Comparison of ENCODE assay signal across 24 cellular contexts in the genomic region with DNA sequence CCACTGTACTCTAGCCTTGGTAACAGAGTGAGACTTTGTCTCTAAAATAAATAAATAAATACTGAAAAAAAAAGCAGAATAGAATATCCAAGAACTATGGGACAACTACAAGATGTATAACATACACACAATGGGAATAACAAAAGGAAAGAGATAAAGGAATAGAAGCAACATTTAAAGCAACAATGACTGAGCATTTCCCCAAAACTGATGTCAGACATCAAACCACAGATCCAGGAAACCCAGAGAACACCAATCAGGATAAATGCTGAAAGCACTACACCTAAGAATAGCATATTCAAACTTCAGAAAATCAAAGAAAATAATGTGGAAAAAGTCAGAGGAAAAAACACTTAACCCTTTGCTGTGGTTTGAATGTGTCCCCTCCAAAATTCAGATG.
"Had no signal": no experiment of that assay in that cellular context is flagged by ENCODE, and none has a peak within 500 bp of the region (broad histone marks: within the 10 kb centered on the region; RNA-seq: fewer than 3 reads in every experiment).

No MANE protein-coding gene starts in this region.

- H3K27ac ChIP-seq: stomach, suprapubic skin, testis, thoracic aorta, thyroid gland, tibial artery, tibial nerve, transverse colon, upper lobe of left lung, upper lobe of right lung, uterus, vagina had no signal

- H3K4me3 ChIP-seq: stomach, suprapubic skin, testis, thoracic aorta, thyroid gland, tibial artery, tibial nerve, transverse colon, upper lobe of left lung, upper lobe of right lung, uterus, vagina had no signal

- DNase-seq: stimulated activated CD4-positive, alpha-beta T cell treated with anti-CD3 and anti-CD28 coated beads, Interleukin-2, amount 100 ng/mL, for 48 hours; stimulated activated CD4-positive, alpha-beta T cell treated with anti-CD3 and anti-CD28 coated beads, Interleukin-4, amount 100 ng/mL, for 1 hour; stimulated activated CD4-positive, alpha-beta T cell treated with anti-CD3 and anti-CD28 coated beads, Interleukin-4, amount 100 ng/mL, for 24 hours; stimulated activated CD4-positive, alpha-beta T cell treated with anti-CD3 and anti-CD28 coated beads, Interleukin-4, amount 100 ng/mL, for 4 hours; stimulated activated CD8-positive, alpha-beta memory T cell treated with anti-CD3 and anti-CD28 coated beads, Interleukin-4, amount 100 ng/mL, for 48 hours; stimulated activated naive B cell treated with anti-CD40 and anti-IgM and Interleukin-4, amounts not matched to agents 10 μg/mL and 1 μg/mL and 100 μg/mL, for 72 hours; stimulated activated naive CD4-positive, alpha-beta T cell; stimulated activated naive CD4-positive, alpha-beta T cell treated with Interleukin-2 at 50 U/mL for 16 hours; stimulated activated naive CD8-positive, alpha-beta T cell treated with anti-CD3 and anti-CD28 coated beads, Interleukin-15, amount 100 ng/mL, for 72 hours; stimulated activated naive CD8-positive, alpha-beta T cell treated with anti-CD3 and anti-CD28 coated beads, Interleukin-15, Interleukin-2, amounts not matched to agents 100 U/mL and 50 U/mL, for 24 hours; stomach; substantia nigra; testis; thyroid gland; tibial artery; transverse colon; trophoblast cell; upper lobe of left lung; upper lobe of right lung; uterus had no signal

- H3K36me3 ChIP-seq: stomach, suprapubic skin, thoracic aorta, thyroid gland, tibial artery, tibial nerve, transverse colon, upper lobe of left lung, upper lobe of right lung, uterus, vagina had no signal

- H3K9me3 ChIP-seq: suprapubic skin, testis, thoracic aorta, thyroid gland, tibial artery, transverse colon, upper lobe of left lung, upper lobe of right lung, uterus, vagina had no signal

- H3K4me1 ChIP-seq: stomach, testis, thyroid gland, tibial artery, tibial nerve, transverse colon, upper lobe of left lung, upper lobe of right lung, uterus, vagina had no signal
